19 cellular contexts compared by ENCODE assay signal in the genomic region with DNA sequence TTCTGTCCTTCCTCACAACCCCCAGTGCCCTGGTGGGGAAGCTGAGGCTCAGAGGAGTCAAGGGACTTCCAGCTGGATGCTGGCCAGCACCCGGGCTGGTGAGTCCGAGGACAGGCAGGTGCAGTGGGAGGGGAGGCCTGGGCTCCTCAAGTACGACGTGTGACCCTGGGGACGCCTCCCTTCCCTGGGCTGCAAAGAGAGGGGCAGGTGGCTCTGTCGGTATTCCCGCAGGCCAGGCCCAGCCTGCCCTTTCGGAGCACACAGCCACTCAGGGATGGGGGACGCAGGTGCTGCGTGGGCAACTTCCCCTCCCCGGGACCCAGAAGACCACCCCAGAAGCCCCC. TPM values are rescaled to one million over a fixed set of nuclear protein-coding genes. Genes with fewer than 3 reads are reported as not detected.
"Had no signal": no experiment of that assay in that cellular context is flagged by ENCODE, and none has a peak within 500 bp of the region (broad histone marks: within the 10 kb centered on the region; RNA-seq: fewer than 3 reads in every experiment).

No MANE protein-coding gene starts in this region.

- H3K27ac Mint-ChIP-seq: activated naive CD4-positive, alpha-beta T cell treated with anti-CD3 and anti-CD28 coated beads, Interleukin-2, amount 50 U/mL, for 24 hours; naive B cell; stimulated activated memory B cell treated with anti-CD40 and anti-IgM and Interleukin-4, amounts not matched to agents 10 μg/mL and 1 μg/mL and 100 μg/mL, for 72 hours had no signal

- H3K9me3 ChIP-seq: body of pancreas, neutrophil, spleen had no signal

- H3K4me1 ChIP-seq: body of pancreas had no signal

- ATAC-seq: body of pancreas; left lobe of liver; right cardiac atrium; stimulated activated memory B cell treated with anti-CD40 and anti-IgM and Interleukin-4, amounts not matched to agents 10 μg/mL and 1 μg/mL and 100 μg/mL, for 72 hours had no signal

- H3K27me3 ChIP-seq: body of pancreas, neutrophil, spleen had no signal

- H3K4me3 ChIP-seq: body of pancreas, spleen had no signal

- H3K36me3 Mint-ChIP-seq: activated naive CD4-positive, alpha-beta T cell treated with anti-CD3 and anti-CD28 coated beads, Interleukin-2, amount 50 U/mL, for 24 hours; naive B cell; stimulated activated memory B cell treated with anti-CD40 and anti-IgM and Interleukin-4, amounts not matched to agents 10 μg/mL and 1 μg/mL and 100 μg/mL, for 72 hours had no signal

- H3K27me3 Mint-ChIP-seq: activated naive CD4-positive, alpha-beta T cell treated with anti-CD3 and anti-CD28 coated beads, Interleukin-2, amount 50 U/mL, for 24 hours; naive B cell; stimulated activated memory B cell treated with anti-CD40 and anti-IgM and Interleukin-4, amounts not matched to agents 10 μg/mL and 1 μg/mL and 100 μg/mL, for 72 hours had no signal

- H3K27ac ChIP-seq: body of pancreas, neutrophil, spleen had no signal

- H3K4me3 Mint-ChIP-seq: activated naive CD4-positive, alpha-beta T cell treated with anti-CD3 and anti-CD28 coated beads, Interleukin-2, amount 50 U/mL, for 24 hours; naive B cell; stimulated activated memory B cell treated with anti-CD40 and anti-IgM and Interleukin-4, amounts not matched to agents 10 μg/mL and 1 μg/mL and 100 μg/mL, for 72 hours had no signal

- H3K9me3 Mint-ChIP-seq: activated naive CD4-positive, alpha-beta T cell treated with anti-CD3 and anti-CD28 coated beads, Interleukin-2, amount 50 U/mL, for 24 hours; naive B cell; stimulated activated memory B cell treated with anti-CD40 and anti-IgM and Interleukin-4, amounts not matched to agents 10 μg/mL and 1 μg/mL and 100 μg/mL, for 72 hours had no signal

- H3K4me1 Mint-ChIP-seq: activated naive CD4-positive, alpha-beta T cell treated with anti-CD3 and anti-CD28 coated beads, Interleukin-2, amount 50 U/mL, for 24 hours; naive B cell; stimulated activated memory B cell treated with anti-CD40 and anti-IgM and Interleukin-4, amounts not matched to agents 10 μg/mL and 1 μg/mL and 100 μg/mL, for 72 hours had no signal

- DNase-seq: activated CD4-positive, alpha-beta T cell treated with anti-CD3 and anti-CD28 coated beads, Interleukin-2, amount 50 U/mL, for 1 hour; activated CD4-positive, CD25-positive, alpha-beta regulatory T cell; activated T-cell treated with anti-CD3 and anti-CD28 coated beads, Interleukin-2, amount 50 U/mL, for 1 hour; dermis blood vessel endothelial cell; naive B cell; right cardiac atrium; spleen; stimulated activated CD4-positive, alpha-beta T cell treated with anti-CD3 and anti-CD28 coated beads, Interleukin-1b, Interleukin-23, amount 100 ng/mL, for 48 hours had no signal

RNA-seq across cellular contexts. Expression of a gene that starts 33.1 kb away (rescaled TPM):
- total RNA-seq: body of pancreas; dermis blood vessel endothelial cell; left lobe of liver; mesenteric fat pad; posterior vena cava; right cardiac atrium; spleen; subcutaneous adipose tissue; T-helper 2 cell treated with Interferon-gamma antibody and Interleukin-4, amounts not matched to agents 100 ng/mL and 5 ng/mL, for 36 hours; ureter had no signal
- polyA plus RNA-seq: esophagus, right cardiac atrium, spleen had no signal
